In the genomic region with DNA sequence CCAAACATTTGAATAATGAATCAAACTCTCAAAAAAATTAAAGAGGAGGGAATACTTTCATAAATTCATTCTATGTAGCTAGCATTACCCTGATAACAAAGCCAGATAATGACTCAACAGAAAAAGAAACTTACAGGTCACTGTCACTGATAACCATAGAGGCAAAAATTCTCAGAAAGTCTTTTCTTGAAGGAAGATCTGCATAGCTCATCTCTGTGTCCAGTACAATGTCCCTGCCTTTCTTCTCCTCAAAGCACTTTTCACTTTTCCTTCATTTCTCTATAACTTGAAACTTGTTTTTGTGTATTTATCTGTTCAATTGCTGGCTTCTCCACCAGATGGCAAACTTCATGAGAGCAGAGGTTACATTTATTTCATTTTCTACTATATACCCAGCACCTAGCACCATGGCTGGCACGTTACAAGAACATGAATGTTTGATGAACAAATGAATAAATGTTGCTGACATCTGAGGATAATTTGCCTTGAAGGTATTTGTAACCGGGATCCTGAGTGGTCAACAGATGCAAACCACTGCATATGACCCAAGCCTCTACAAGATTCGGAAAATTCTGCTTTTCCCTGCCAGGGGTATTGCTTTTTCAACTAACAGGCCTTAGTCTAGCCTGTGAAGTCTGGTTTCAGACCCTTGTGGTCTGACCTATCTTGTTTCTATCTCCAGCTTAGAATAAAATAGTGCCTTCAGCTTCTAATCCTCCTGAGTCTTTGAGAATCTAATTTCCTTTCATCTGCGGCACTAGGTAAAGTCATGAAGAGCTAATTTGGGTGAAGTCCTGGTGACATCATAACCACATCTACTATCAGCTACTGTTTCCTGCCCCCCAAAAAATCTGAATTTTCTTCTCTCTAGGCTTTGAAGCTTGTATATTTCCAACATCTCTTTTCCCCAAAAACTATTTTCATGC, we compare ENCODE assay signal across 8 cellular contexts. TPM values are rescaled to one million over a fixed set of nuclear protein-coding genes. Genes with fewer than 3 reads are reported as not detected.
DNase-seq lines count a peak whose midpoint lies in the region; ATAC-seq, FAIRE-seq and TF ChIP-seq lines count a peak whose summit lies in the region.

No MANE protein-coding gene starts in this region.

- H3K27me3 Mint-ChIP-seq in WTC11 (ENCODE audit: low read depth): no peaks in the 10 kb centered on the region

- H3K4me3 ChIP-seq in small intestine (ENCODE audit: low read depth in 1 of 2, low read length in 2 of 2): no peak overlapping the region
- H3K4me3 ChIP-seq in suprapubic skin: no peak overlapping the region

- H3K4me1 ChIP-seq in small intestine (ENCODE audit: control insufficient read depth in 2 of 2, insufficient read depth in 1 of 2, low read depth in 1 of 2, low read length in 1 of 2) (no peaks in the 10 kb centered on the region), suprapubic skin (peaks cover 9% of the 10 kb centered on the region)

- peaks cover 12% of the 10 kb centered on the region for H3K4me1 Mint-ChIP-seq in WTC11

- H3K9me3 ChIP-seq in small intestine (ENCODE audit: control insufficient read depth, low read depth) (no peaks in the 10 kb centered on the region), suprapubic skin (no peaks in the 10 kb centered on the region)

- WGBS in small intestine, 3 donors: 57 to 73% (median 73%) methylated on average over 4 of the region's 4 CpGs
- whole genome bisulfite sequencing in suprapubic skin: 73% methylated on average over 4 of the region's 4 CpGs

- TF ChIP-seq RAD21 in Ishikawa (IDR thresholded peaks at IDR 0.05; ENCODE audit: low read depth): 0 out of 2 replicates have a peak, but pooled peaks have one; percentile 7

- no peaks in the 10 kb centered on the region for H3K36me3 Mint-ChIP-seq in WTC11

- no peak for TF ChIP-seq EP300 in Ishikawa (IDR thresholded peaks at IDR 0.05; ENCODE audit: borderline replicate concordance)
- TF ChIP-seq EP300 in suprapubic skin (IDR thresholded peaks at IDR 0.05): no peak

- no peaks in the 10 kb centered on the region for H3K9me3 Mint-ChIP-seq in WTC11

- ATAC-seq in GM19351 (IDR thresholded peaks at IDR 0.05; ENCODE audit: unreplicated experiment) (peak; percentile 70), WTC11 (peak; percentile 41; the same call in 1 of the 2 replicates)

- H3K4me3 Mint-ChIP-seq in WTC11: no peak overlapping the region

- no peak for TF ChIP-seq POLR2A in suprapubic skin (IDR thresholded peaks at IDR 0.05)

- no peak for TF ChIP-seq CTCF in WTC11 (IDR thresholded peaks at IDR 0.05)
- peak in 1 of 2 donors; percentile 16 for TF ChIP-seq CTCF in suprapubic skin (IDR thresholded peaks at IDR 0.05)

- POLR2A ChIA-PET in WTC11 (lab: Charles Lee): no interaction called here

- no peak overlapping the region for H3K27ac Mint-ChIP-seq in WTC11

- H3K27ac ChIP-seq in epithelial cell of prostate (peak overlapping the region; percentile 89), small intestine (ENCODE audit: low read depth in 1 of 2, low read length in 1 of 2) (peak overlapping the region in 1 of 2 donors; percentile 8), suprapubic skin (no peak overlapping the region)

- DNase-seq in COLO829 (ENCODE audit: low spot score): peak; percentile 56
- DNase-seq in WTC11 (ENCODE audit: low spot score): no peak
- no peak for DNase-seq in epithelial cell of prostate (ENCODE audit: low read depth, low spot score)
- peak; percentile 26 for DNase-seq in small intestine
- no peak for DNase-seq in retina
- no peak for DNase-seq in suprapubic skin (ENCODE audit: low spot score in 2 of 2)

- H3K27me3 ChIP-seq in small intestine (ENCODE audit: control insufficient read depth in 2 of 2, insufficient read depth in 2 of 2, low read length in 2 of 2): no peaks in the 10 kb centered on the region
- no peaks in the 10 kb centered on the region for H3K27me3 ChIP-seq in suprapubic skin

- CTCF ChIA-PET in WTC11 (lab: Charles Lee): interaction anchor here (0.6 to 1.6 kb wide), 5 partner anchors 8 to 198 kb away, joined by 3 to 5 read pairs (median 4); no protein-coding TSS in a partner anchor

- no peak for FAIRE-seq in small intestine (lab: Jason Lieb, UNC)

- H3K36me3 ChIP-seq in small intestine (ENCODE audit: control insufficient read depth in 2 of 2, insufficient read depth in 2 of 2, low read length in 2 of 2): no peaks in the 10 kb centered on the region
- no peaks in the 10 kb centered on the region for H3K36me3 ChIP-seq in suprapubic skin

TF ChIP-seq in Ishikawa, 13 proteins besides CTCF, POLR2A, EP300 and RAD21:
- TF ChIP-seq CREB1 (IDR thresholded peaks at IDR 0.05; ENCODE audit: low read depth): no peak
- no peak for TF ChIP-seq TCF12 (IDR thresholded peaks at IDR 0.05; ENCODE audit: low read depth)
- no peak for TF ChIP-seq TEAD4 (IDR thresholded peaks at IDR 0.05)
- no peak for TF ChIP-seq TAF1 (IDR thresholded peaks at IDR 0.05; ENCODE audit: low read depth)
- TF ChIP-seq EGR1 (IDR thresholded peaks at IDR 0.05): no peak
- TF ChIP-seq, protein P1, sequence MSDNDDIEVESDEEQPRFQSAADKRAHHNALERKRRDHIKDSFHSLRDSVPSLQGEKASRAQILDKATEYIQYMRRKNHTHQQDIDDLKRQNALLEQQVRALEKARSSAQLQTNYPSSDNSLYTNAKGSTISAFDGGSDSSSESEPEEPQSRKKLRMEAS (IDR thresholded peaks at IDR 0.05): no peak
- no peak for TF ChIP-seq ZBTB7A (IDR thresholded peaks at IDR 0.05; ENCODE audit: low read depth)
- TF ChIP-seq CEBPB (IDR thresholded peaks at IDR 0.05): no peak
- TF ChIP-seq NFIC (IDR thresholded peaks at IDR 0.05): no peak
- TF ChIP-seq FOXM1 (IDR thresholded peaks at IDR 0.05; ENCODE audit: borderline replicate concordance, low read depth): no peak
- TF ChIP-seq, protein P2, sequence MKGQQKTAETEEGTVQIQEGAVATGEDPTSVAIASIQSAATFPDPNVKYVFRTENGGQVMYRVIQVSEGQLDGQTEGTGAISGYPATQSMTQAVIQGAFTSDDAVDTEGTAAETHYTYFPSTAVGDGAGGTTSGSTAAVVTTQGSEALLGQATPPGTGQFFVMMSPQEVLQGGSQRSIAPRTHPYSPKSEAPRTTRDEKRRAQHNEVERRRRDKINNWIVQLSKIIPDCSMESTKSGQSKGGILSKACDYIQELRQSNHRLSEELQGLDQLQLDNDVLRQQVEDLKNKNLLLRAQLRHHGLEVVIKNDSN (IDR thresholded peaks at IDR 0.05): no peak

TF ChIP-seq in WTC11, 78 proteins besides CTCF, POLR2A, EP300 and RAD21:
- TF ChIP-seq NR2C2 (CRISPR knock-in tag; IDR thresholded peaks at IDR 0.05): no peak
- TF ChIP-seq, protein P2 (CRISPR knock-in tag; IDR thresholded peaks at IDR 0.05): no peak

RNA-seq across cellular contexts. Expression of gene ANTXR2, which starts 52.5 kb away (rescaled TPM):
- 7.9 to 9.9 TPM (median 9.0 TPM) in 3 replicates for total RNA-seq in WTC11 (2021)
- polyA plus RNA-seq in small intestine: 10 to 100 TPM in 1 of 3 donors, 1 to 10 TPM in 2; 3.6 to 13.7 (median 7.3) TPM
- 10 to 100 TPM in 3 of 4 donors, 1 to 10 TPM in 1; 9.8 to 22.2 (median 12.8) TPM for total RNA-seq in suprapubic skin

Comparison
In these comparisons a context has a peak if more than half of its experiments do, and no peak if none do; other contexts are left out.
1. DNase-seq: peak in COLO829 (single experiment) and small intestine (single experiment); none in WTC11 (single experiment), epithelial cell of prostate (single experiment), retina (single experiment) and suprapubic skin (0 of 2).